27 cellular contexts compared by ENCODE assay signal in the genomic region with DNA sequence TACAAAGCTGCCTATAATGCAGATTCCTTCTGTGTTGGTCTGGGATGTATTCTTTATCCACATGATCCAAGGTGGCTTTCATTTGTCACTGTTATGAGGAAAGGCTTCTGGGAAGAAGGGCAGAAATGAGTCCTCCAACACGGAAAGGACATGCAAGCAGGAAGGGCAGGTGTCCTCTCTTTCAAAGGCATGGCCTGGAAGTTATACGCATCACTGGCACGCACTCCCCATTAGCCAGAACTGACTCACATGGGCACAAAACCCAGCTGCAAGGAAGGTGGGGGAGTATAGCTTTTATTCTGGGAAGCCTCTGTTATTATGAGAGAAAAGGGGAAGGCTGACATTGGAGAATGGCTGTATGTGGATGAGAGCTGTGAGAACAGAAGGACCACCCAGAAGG.
"Had no signal": no experiment of that assay in that cellular context is flagged by ENCODE, and none has a peak within 500 bp of the region (broad histone marks: within the 10 kb centered on the region; RNA-seq: fewer than 3 reads in every experiment).

No MANE protein-coding gene starts in this region.

- H3K36me3 Mint-ChIP-seq: activated CD4-positive, alpha-beta memory T cell treated with anti-CD3 and anti-CD28 coated beads for 36 hours; activated naive CD8-positive, alpha-beta T cell; brain had no signal

- H3K27ac Mint-ChIP-seq: activated CD4-positive, alpha-beta memory T cell treated with anti-CD3 and anti-CD28 coated beads for 36 hours; activated naive CD4-positive, alpha-beta T cell treated with anti-CD3 and anti-CD28 coated beads for 36 hours; activated naive CD8-positive, alpha-beta T cell; activated T-helper 17 cell treated with anti-CD3 and anti-CD28 coated beads, Interleukin-2, amount 50 U/mL, for 72 hours; brain; T-helper 17 cell; WTC11 had no signal

- DNase-seq: activated CD4-positive, alpha-beta memory T cell treated with anti-CD3 and anti-CD28 coated beads for 36 hours; activated CD4-positive, alpha-beta T cell treated with anti-CD3 and anti-CD28 coated beads for 48 hours; activated CD4-positive, CD25-positive, alpha-beta regulatory T cell treated with anti-CD3 and anti-CD28 coated beads, Interleukin-2, amount 50 U/mL, for 72 hours; activated CD8-positive, alpha-beta memory T cell treated with anti-CD3 and anti-CD28 coated beads for 24 hours; activated gamma-delta T cell; activated naive CD4-positive, alpha-beta T cell treated with anti-CD3 and anti-CD28 coated beads for 36 hours; activated T-cell treated with anti-CD3 and anti-CD28 coated beads for 4 hours; activated T-cell treated with anti-CD3 and anti-CD28 coated beads, Interleukin-2, amount 50 U/mL, for 48 hours; amygdala; Kasumi-1; KBM-7; NCI-H1048; NCI-H146; NCI-H187 treated with DMSO at 0.1 percent for 48 hours; NCI-H2081 treated with DMSO at 0.1 percent for 48 hours; NCI-H446; NCI-H524 treated with DMSO at 0.1 percent for 48 hours; NCI-H82; SHP77 treated with DMSO at 0.1 percent for 48 hours; T-helper 17 cell; T-helper 9 cell had no signal

- H3K4me3 Mint-ChIP-seq: activated CD4-positive, alpha-beta memory T cell treated with anti-CD3 and anti-CD28 coated beads for 36 hours; activated naive CD4-positive, alpha-beta T cell treated with anti-CD3 and anti-CD28 coated beads for 36 hours; activated naive CD8-positive, alpha-beta T cell; activated T-helper 17 cell treated with anti-CD3 and anti-CD28 coated beads, Interleukin-2, amount 50 U/mL, for 72 hours; brain; T-helper 17 cell; WTC11 had no signal

- FAIRE-seq: astrocyte had no signal

- H3K4me1 Mint-ChIP-seq: activated T-helper 17 cell treated with anti-CD3 and anti-CD28 coated beads, Interleukin-2, amount 50 U/mL, for 72 hours; T-helper 17 cell had no signal

- ATAC-seq: activated T-helper 17 cell treated with anti-CD3 and anti-CD28 coated beads, Interleukin-2, amount 50 U/mL, for 72 hours; Panc1; T-helper 17 cell; WTC11 had no signal
